ENCODE assay signal across 8 cellular contexts in the genomic region with DNA sequence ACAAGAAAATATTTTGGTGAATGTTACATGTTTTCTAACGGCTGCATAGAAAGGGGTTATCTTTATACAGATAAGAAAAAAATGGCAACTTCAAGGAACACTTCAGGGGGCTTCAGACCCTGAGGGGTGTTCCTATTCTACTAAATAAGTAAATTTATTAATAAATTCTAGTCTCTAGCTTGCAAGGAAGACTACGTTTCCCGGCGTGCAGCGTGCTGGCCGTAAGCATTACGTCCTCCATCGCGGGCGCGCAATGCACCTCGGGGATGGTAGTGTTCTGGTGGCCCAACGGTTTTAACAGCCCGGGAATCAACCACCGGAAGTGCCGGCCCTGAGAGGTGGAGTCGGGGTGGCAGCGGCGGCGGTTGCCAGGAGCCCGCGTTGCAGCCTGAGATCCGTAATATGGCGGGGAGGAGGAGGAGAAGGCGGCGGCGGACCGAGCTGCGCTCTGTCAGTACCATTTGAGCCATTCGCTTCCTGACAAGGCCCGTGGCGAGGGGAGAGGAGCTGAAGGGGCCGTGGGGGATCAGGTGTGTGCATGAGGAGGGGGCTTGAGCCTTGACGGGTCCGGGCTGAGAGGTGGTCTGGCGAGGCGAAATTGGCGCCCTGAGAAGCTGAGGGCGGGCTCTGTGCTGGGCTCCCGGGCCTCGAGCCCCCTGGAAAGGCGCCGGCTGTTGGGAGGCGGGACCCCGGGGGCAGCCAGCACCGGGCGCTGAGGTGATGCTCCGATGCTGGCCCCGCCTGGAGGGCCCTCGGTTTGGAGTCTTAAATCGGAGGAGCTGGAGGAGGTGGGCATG. TPM values are rescaled to one million over a fixed set of nuclear protein-coding genes. Genes with fewer than 3 reads are reported as not detected.
DNase-seq lines count a peak whose midpoint lies in the region; ATAC-seq, FAIRE-seq and TF ChIP-seq lines count a peak whose summit lies in the region.

A gene with protein sequence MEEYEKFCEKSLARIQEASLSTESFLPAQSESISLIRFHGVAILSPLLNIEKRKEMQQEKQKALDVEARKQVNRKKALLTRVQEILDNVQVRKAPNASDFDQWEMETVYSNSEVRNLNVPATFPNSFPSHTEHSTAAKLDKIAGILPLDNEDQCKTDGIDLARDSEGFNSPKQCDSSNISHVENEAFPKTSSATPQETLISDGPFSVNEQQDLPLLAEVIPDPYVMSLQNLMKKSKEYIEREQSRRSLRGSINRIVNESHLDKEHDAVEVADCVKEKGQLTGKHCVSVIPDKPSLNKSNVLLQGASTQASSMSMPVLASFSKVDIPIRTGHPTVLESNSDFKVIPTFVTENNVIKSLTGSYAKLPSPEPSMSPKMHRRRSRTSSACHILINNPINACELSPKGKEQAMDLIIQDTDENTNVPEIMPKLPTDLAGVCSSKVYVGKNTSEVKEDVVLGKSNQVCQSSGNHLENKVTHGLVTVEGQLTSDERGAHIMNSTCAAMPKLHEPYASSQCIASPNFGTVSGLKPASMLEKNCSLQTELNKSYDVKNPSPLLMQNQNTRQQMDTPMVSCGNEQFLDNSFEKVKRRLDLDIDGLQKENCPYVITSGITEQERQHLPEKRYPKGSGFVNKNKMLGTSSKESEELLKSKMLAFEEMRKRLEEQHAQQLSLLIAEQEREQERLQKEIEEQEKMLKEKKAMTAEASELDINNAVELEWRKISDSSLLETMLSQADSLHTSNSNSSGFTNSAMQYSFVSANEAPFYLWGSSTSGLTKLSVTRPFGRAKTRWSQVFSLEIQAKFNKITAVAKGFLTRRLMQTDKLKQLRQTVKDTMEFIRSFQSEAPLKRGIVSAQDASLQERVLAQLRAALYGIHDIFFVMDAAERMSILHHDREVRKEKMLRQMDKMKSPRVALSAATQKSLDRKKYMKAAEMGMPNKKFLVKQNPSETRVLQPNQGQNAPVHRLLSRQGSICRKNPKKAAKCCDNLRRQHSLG (plus strand): TSS at position 384 of the 797 bp plus-strand sequence. CDS start 3,940 bp downstream, outside the sequence.

- no peak for TF ChIP-seq RAD21 in H1 (IDR thresholded peaks at IDR 0.05 in 1 of 2, conservative IDR thresholded peaks at IDR 0.05 in 1 of 2; ENCODE audit: low read depth in 2 of 2, low read length in 2 of 2)

- CTCF ChIA-PET in H1 (lab: Charles Lee; ENCODE audit: partially characterized antibody): interaction anchor here (0.9 to 1.9 kb wide), 4 partner anchors 21 to 47 kb away, joined by 3 to 5 read pairs (median 4); a partner anchor contains a TSS

- peaks cover 0 to 11% (median 8%) of the 10 kb centered on the region in 4 experiments; a peak in 4 of 8 replicates for H3K36me3 ChIP-seq in H1 (ENCODE audit: control insufficient read depth in 2 of 4, insufficient read depth in 4 of 4, low read length in 3 of 4)

- H3K4ac ChIP-seq in H1 (replicated peaks; ENCODE audit: insufficient read length, low read depth, low read length): no peak within 1 kb of the TSS

- no peak within 1 kb of the TSS for H2BK12ac ChIP-seq in H1 (ENCODE audit: low read depth, low read length)

- H3K4me3 ChIP-seq in H1 (ENCODE audit: extremely low read depth in 1 of 4, insufficient read depth in 2 of 4, low read depth in 3 of 4, low read length in 4 of 4): peak within 1 kb of the TSS; percentile 85 to 92 (median 88)

- peak; percentile 74 for ATAC-seq in GM21381 (IDR thresholded peaks at IDR 0.05; ENCODE audit: unreplicated experiment)
- peak; percentile 85 for ATAC-seq in memory B cell (ENCODE audit: low read depth)

- H2BK20ac ChIP-seq in H1 (ENCODE audit: low read length): peak within 1 kb of the TSS; percentile 25; the same call in 1 of the 2 replicates

- H3K4me2 ChIP-seq in H1 (ENCODE audit: insufficient read depth in 1 of 2, low read depth in 2 of 2, low read length in 2 of 2): peak within 1 kb of the TSS; percentile 89 to 99

- 2% methylated on average over 43 of the region's 51 CpGs; no CpG with 5 or more reads in 1 of the 2 experiments for WGBS in H1 (ENCODE audit: extremely low coverage in 1 of 2, insufficient coverage in 1 of 2, insufficient read length in 1 of 2, insufficient replicate concordance in 2 of 2, low coverage in 1 of 2, low lambda C conversion rate in 2 of 2, missing lambda C conversion rate in 1 of 2), 2 experiments

- H3K4me1 Mint-ChIP-seq in memory B cell: peaks cover 29% of the 10 kb centered on the region

- no peak for FAIRE-seq in H1 (lab: Jason Lieb, UNC)

- no peak within 1 kb of the TSS for H2AK5ac ChIP-seq in H1 (ENCODE audit: low read depth, low read length)

- peak within 1 kb of the TSS; percentile 41 to 86 (median 56) for H3K9ac ChIP-seq in H1 (replicated peaks in 1 of 4; ENCODE audit: extremely low read depth in 1 of 4, low read depth in 3 of 4, low read length in 3 of 4)

- no peak within 1 kb of the TSS for H3K18ac ChIP-seq in H1 (ENCODE audit: extremely low read depth, low read length)

- no peak for TF ChIP-seq CTCF in H1 (IDR thresholded peaks at IDR 0.05; ENCODE audit: control extremely low read depth in 1 of 3, insufficient read depth in 1 of 3, low read depth in 1 of 3, low read length in 3 of 3)

- no peaks in the 10 kb centered on the region for H3K27me3 Mint-ChIP-seq in memory B cell

- H3K79me1 ChIP-seq in H1 (ENCODE audit: low read depth, low read length): peaks cover 5% of the 10 kb centered on the region; the same call in 1 of the 2 replicates

- no peaks in the 10 kb centered on the region for H3K9me3 Mint-ChIP-seq in memory B cell

- no peak within 1 kb of the TSS for H2BK15ac ChIP-seq in H1 (ENCODE audit: low read length)

- peak within 1 kb of the TSS; percentile 92 for H3K27ac Mint-ChIP-seq in memory B cell

- no peak for TF ChIP-seq EP300 in H1 (IDR thresholded peaks at IDR 0.05; ENCODE audit: borderline replicate concordance in 1 of 2, low read depth in 2 of 2, low read length in 2 of 2)

- peaks cover 1 to 2% of the 10 kb centered on the region in 2 experiments for H4K20me1 ChIP-seq in H1 (replicated peaks in 1 of 2; ENCODE audit: control insufficient read depth in 1 of 2, insufficient read depth in 2 of 2, low read length in 2 of 2)

- H3K36me3 Mint-ChIP-seq in memory B cell: peaks cover 8% of the 10 kb centered on the region

- DNase-seq in COLO829 (ENCODE audit: low spot score): peak; percentile 96
- DNase-seq in HUDEP-2 (lab: John Stamatoyannopoulos, UW; ENCODE audit: unreplicated experiment in 76 of 76): peak in 73 of 76 experiments; percentile 38 to 96 (median 91)
- DNase-seq in NOMO-1 treated with dmso at 0.1 percent for 144 hours (lab: John Stamatoyannopoulos, UW; ENCODE audit: unreplicated experiment): peak; percentile 96
- DNase-seq in activated CD8-positive, alpha-beta memory T cell treated with anti-CD3 and anti-CD28 coated beads for 48 hours (ENCODE audit: low read depth in 2 of 3, low spot score in 2 of 3): peak; percentile 69 to 87 (median 83)
- DNase-seq in H1 (ENCODE audit: low read depth in 1 of 2, low spot score in 2 of 2): peak; percentile 69 to 92
- DNase-seq in memory B cell (ENCODE audit: low spot score in 2 of 2): peak; percentile 79 to 90
- peak; percentile 93 for DNase-seq in stimulated activated CD8-positive, alpha-beta memory T cell treated with anti-CD3 and anti-CD28 coated beads, Interleukin-12 subunit alpha, Interleukin-12 subunit beta, amount 100 ng/mL, for 1 hour (ENCODE audit: low read depth)

- peaks cover 5 to 17% (median 11%) of the 10 kb centered on the region in 4 experiments; a peak in 6 of 7 replicates for H3K4me1 ChIP-seq in H1 (replicated peaks in 1 of 4; ENCODE audit: control insufficient read depth in 3 of 4, insufficient read depth in 4 of 4, low read length in 3 of 4)

- H3K27me3 ChIP-seq in H1 (replicated peaks in 1 of 4; ENCODE audit: control insufficient read depth in 3 of 4, extremely low read depth in 1 of 4, insufficient read depth in 3 of 4, low read length in 3 of 4): no peaks in the 10 kb centered on the region

- no peak within 1 kb of the TSS for H2BK120ac ChIP-seq in H1 (replicated peaks; ENCODE audit: low read depth, low read length)

- H2AFZ ChIP-seq in H1 (ENCODE audit: low read length): peak within 1 kb of the TSS; percentile 86

- POLR2A ChIA-PET in H1 (lab: Charles Lee; ENCODE audit: partially characterized antibody): interaction anchor here (1.0 to 3.5 kb wide), 8 partner anchors 8 to 35 kb away, joined by 3 to 31 read pairs (median 4); a partner anchor contains a TSS

- H3K23me2 ChIP-seq in H1 (ENCODE audit: low read depth, low read length): peaks cover 8% of the 10 kb centered on the region

- no peak within 1 kb of the TSS for H3K23ac ChIP-seq in H1 (ENCODE audit: insufficient read length)

- H4K91ac ChIP-seq in H1 (replicated peaks; ENCODE audit: insufficient read length, low read length): no peak within 1 kb of the TSS

- peak within 1 kb of the TSS; percentile 45; the same call in 1 of the 2 replicates for H2BK5ac ChIP-seq in H1 (ENCODE audit: low read depth, low read length)

- no peak within 1 kb of the TSS for H3K14ac ChIP-seq in H1 (ENCODE audit: insufficient read length)

- peak within 1 kb of the TSS; percentile 5 for H4K8ac ChIP-seq in H1 (ENCODE audit: extremely low read depth, insufficient read depth, low read length)

- peak within 1 kb of the TSS; percentile 72 for H4K5ac ChIP-seq in H1 (ENCODE audit: insufficient read length, low read depth, low read length)

- no peaks in the 10 kb centered on the region for H3K9me3 ChIP-seq in H1 (ENCODE audit: insufficient read depth in 2 of 2, low read depth in 1 of 2, low read length in 1 of 2)

- peak within 1 kb of the TSS; percentile 92 for H3K4me3 Mint-ChIP-seq in memory B cell

- peaks cover 3 to 52% of the 10 kb centered on the region in 2 experiments; a peak in 3 of 4 replicates for H3K79me2 ChIP-seq in H1 (ENCODE audit: control insufficient read depth in 1 of 2, insufficient read depth in 2 of 2, low read length in 2 of 2)

- TF ChIP-seq POLR2A in H1 (IDR thresholded peaks at IDR 0.05; ENCODE audit: control extremely low read depth in 1 of 2, low read depth in 2 of 2, low read length in 2 of 2): no peak

- H3K56ac ChIP-seq in H1 (replicated peaks; ENCODE audit: insufficient read length, low read depth, low read length): no peak within 1 kb of the TSS

- peak within 1 kb of the TSS; percentile 9; the same call in 1 of the 2 replicates for H3K27ac ChIP-seq in H1 (ENCODE audit: low read depth, low read length)

TF ChIP-seq in H1, 55 proteins besides CTCF, POLR2A, EP300 and RAD21 (continues in another document):
- TF ChIP-seq GTF2F1 (IDR thresholded peaks at IDR 0.05; ENCODE audit: borderline replicate concordance, low read depth, low read length): no peak
- TF ChIP-seq HDAC2 (IDR thresholded peaks at IDR 0.05; ENCODE audit: borderline replicate concordance in 1 of 2, low read depth in 2 of 2, low read length in 2 of 2): no peak
- no peak for TF ChIP-seq SUZ12 (IDR thresholded peaks at IDR 0.05; ENCODE audit: low read length)

RNA-seq across cellular contexts. Expression of the gene that starts here (rescaled TPM):
- 16.1 and 19.8 TPM in 2 replicates for total RNA-seq in H1 (2021; fragmentation: NEBNext Ultra II Directional; extraction: Animal tissue kit (Norgen Biotek cat#: 25700))
- 2.6 and 3.2 TPM in 2 replicates for polyA plus RNA-seq in H1 (2011; rRNA removed)
- 5.2 TPM for polyA plus RNA-seq in H1 (2011; cell fraction: cytosol; rRNA removed)
- polyA plus RNA-seq in H1 (2011; cell fraction: nucleus; rRNA removed): 2.5 TPM
- polyA plus RNA-seq in H1 (2012, experiment 1 of 2): 5.0 to 12.4 TPM (median 6.9 TPM) in 4 replicates
- polyA plus RNA-seq in H1 (2012, experiment 2 of 2): 0.79 TPM
- 9.1 TPM for polyA plus RNA-seq in H1 (2013, experiment 1 of 2)
- 8.2 TPM for polyA plus RNA-seq in H1 (2013, experiment 2 of 2)
- 6.7 and 7.6 TPM in 2 replicates for polyA minus RNA-seq in H1 (2011; rRNA and poly(A)+ RNA removed)
- 7.5 TPM for polyA minus RNA-seq in H1 (2011; cell fraction: cytosol; rRNA and poly(A)+ RNA removed)
- polyA minus RNA-seq in H1 (2011; cell fraction: nucleus; rRNA and poly(A)+ RNA removed): 14.7 TPM

Comparison
In these comparisons a context has a peak if more than half of its experiments do, and no peak if none do; other contexts are left out.
1. Peak in every context shown above with its lines: DNase-seq, ATAC-seq, H3K4me3 ChIP-seq and H3K27ac ChIP-seq.